In genomic region chr7:19989906-19990305, GRCh38 we compare ENCODE assay signal across 15 cellular contexts.
A peak's percentile ranks its signal among the peaks of the same experiment; 100 is the strongest.
DNase-seq lines count a peak whose midpoint lies in the region; ATAC-seq and TF ChIP-seq lines count a peak whose summit lies in the region.
"Had no signal": no experiment of that assay in that cellular context is flagged by ENCODE, and none has a peak within 500 bp of the region (broad histone marks: within the 10 kb centered on the region; RNA-seq: fewer than 3 reads in every experiment).

No MANE protein-coding gene starts in this region.

- DNase-seq in AG20443 (ENCODE audit: low spot score) (peak; percentile 10), M059J (ENCODE audit: low read depth) (peak; percentile 32), fibroblast of peridontal ligament (ENCODE audit: extremely low read depth) (peak; percentile 2), retinal pigment epithelial cell (ENCODE audit: low read depth) (peak; percentile 54), T-helper 9 cell (no peak), OCI-M2 (lab: John Stamatoyannopoulos, UW; ENCODE audit: unreplicated experiment) (no peak)
- DNase-seq: 8988T; CD4-positive, CD25-positive, alpha-beta regulatory T cell; DMS53; GOT3; HCEC 1CT; HFFc6 had no signal

- no peak for TF ChIP-seq CTCF in retinal pigment epithelial cell (conservative IDR thresholded peaks at IDR 0.05; ENCODE audit: low read depth, low read length)

- no peak for ATAC-seq in GM19023 (IDR thresholded peaks at IDR 0.05; ENCODE audit: unreplicated experiment)
- ATAC-seq: GM12878 had no signal

- no peak overlapping the region for H3K4me3 ChIP-seq in retinal pigment epithelial cell (ENCODE audit: low read length)
- H3K4me3 ChIP-seq: BLaER1 treated with 17β-estradiol and CSF1 and Interleukin-3, amounts not matched to agents 10 nM and 100 nM; GM12878 had no signal

Comparison
In these comparisons a context has a peak if more than half of its experiments do, and no peak if none do; other contexts are left out.
1. DNase-seq: peak in AG20443 (single experiment), M059J (single experiment), fibroblast of peridontal ligament (single experiment) and retinal pigment epithelial cell (single experiment); none in T-helper 9 cell (single experiment) and OCI-M2 (single experiment).